In the genomic region with DNA sequence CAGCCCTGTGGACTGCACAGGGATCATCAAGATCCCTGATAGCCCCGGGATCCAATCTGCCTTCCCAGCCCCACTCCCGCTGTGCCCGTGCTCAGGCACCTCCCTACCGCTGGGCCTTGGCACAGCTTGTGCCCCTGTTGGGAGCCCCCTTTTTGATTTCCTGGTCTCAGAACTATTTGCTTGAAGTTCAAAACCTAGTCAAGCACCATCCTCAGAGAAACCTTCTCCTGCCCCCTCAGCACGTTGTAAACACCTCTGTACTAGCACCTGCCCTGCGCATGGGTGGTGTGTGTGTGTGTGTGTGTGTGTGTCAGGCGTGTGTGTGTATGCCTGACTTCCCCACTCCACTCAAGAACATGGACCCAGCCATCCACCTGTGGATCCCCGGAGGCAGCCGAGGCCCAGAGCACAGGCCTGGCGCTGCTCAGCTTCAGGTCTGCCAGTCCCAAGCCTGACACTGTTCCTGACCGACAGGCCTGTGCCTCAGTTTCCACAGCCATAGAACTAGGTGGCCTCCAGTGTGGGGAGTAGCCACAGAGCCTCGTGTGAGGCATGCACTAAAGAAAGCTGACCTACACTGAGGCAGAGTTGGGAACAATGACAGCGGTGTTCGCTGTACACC, we compare ENCODE assay signal across 1 cellular context.
TF ChIP-seq lines count a peak whose summit lies in the region.

No MANE protein-coding gene starts in this region.

TF ChIP-seq in HepG2, 621 proteins besides CTCF, POLR2A, EP300 and RAD21 (continued from another document):
- TF ChIP-seq HNF4A (CRISPR knock-in tag; IDR thresholded peaks at IDR 0.05) (no peak), KAT2B (IDR thresholded peaks at IDR 0.05; ENCODE audit: borderline replicate concordance, low read depth, low read length) (no peak), ZNF441 (CRISPR knock-in tag; IDR thresholded peaks at IDR 0.05; ENCODE audit: borderline replicate concordance) (no peak), GABPB1 (CRISPR knock-in tag; IDR thresholded peaks at IDR 0.05) (peak; percentile 8; the same call in 1 of the 2 replicates), ZNF431 (CRISPR knock-in tag; IDR thresholded peaks at IDR 0.05; ENCODE audit: borderline replicate concordance, low read depth) (no peak), HMG20B (CRISPR knock-in tag; conservative IDR thresholded peaks at IDR 0.05) (no peak), ZNF20 (CRISPR knock-in tag; IDR thresholded peaks at IDR 0.05) (no peak), ZFP37 (CRISPR knock-in tag; IDR thresholded peaks at IDR 0.05; ENCODE audit: borderline replicate concordance) (no peak), MAF1 (CRISPR knock-in tag; IDR thresholded peaks at IDR 0.05; ENCODE audit: borderline replicate concordance) (no peak), ZBTB38 (CRISPR knock-in tag; IDR thresholded peaks at IDR 0.05) (peak; percentile 74; the same call in 1 of the 2 replicates), RBFOX2 (IDR thresholded peaks at IDR 0.05; ENCODE audit: low read depth, low read length) (peak; percentile 10), SMAD1 (CRISPR knock-in tag; IDR thresholded peaks at IDR 0.05; ENCODE audit: borderline replicate concordance, low read depth) (no peak), ZNF550 (CRISPR knock-in tag; IDR thresholded peaks at IDR 0.05; ENCODE audit: borderline replicate concordance) (no peak), ZNF891 (CRISPR knock-in tag; IDR thresholded peaks at IDR 0.05) (peak; percentile 14; the same call in 1 of the 2 replicates)
- TF ChIP-seq, protein P1, sequence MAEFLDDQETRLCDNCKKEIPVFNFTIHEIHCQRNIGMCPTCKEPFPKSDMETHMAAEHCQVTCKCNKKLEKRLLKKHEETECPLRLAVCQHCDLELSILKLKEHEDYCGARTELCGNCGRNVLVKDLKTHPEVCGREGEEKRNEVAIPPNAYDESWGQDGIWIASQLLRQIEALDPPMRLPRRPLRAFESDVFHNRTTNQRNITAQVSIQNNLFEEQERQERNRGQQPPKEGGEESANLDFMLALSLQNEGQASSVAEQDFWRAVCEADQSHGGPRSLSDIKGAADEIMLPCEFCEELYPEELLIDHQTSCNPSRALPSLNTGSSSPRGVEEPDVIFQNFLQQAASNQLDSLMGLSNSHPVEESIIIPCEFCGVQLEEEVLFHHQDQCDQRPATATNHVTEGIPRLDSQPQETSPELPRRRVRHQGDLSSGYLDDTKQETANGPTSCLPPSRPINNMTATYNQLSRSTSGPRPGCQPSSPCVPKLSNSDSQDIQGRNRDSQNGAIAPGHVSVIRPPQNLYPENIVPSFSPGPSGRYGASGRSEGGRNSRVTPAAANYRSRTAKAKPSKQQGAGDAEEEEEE (CRISPR knock-in tag; IDR thresholded peaks at IDR 0.05; ENCODE audit: borderline replicate concordance), result no peak
- TF ChIP-seq, protein P2, sequence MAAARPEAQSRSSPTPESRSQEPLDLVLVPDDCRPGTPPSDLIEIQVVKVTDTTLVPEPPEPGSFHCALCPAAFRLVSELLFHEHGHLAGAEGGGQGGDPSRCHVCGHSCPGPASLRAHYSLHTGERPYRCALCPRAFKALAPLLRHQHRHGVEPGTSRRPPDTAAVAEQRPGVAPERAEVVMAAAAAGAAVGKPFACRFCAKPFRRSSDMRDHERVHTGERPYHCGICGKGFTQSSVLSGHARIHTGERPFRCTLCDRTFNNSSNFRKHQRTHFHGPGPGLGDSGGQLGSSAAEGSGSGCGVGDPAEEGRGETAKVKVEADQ (CRISPR knock-in tag; IDR thresholded peaks at IDR 0.05; ENCODE audit: borderline replicate concordance), result no peak
- TF ChIP-seq, protein P3, sequence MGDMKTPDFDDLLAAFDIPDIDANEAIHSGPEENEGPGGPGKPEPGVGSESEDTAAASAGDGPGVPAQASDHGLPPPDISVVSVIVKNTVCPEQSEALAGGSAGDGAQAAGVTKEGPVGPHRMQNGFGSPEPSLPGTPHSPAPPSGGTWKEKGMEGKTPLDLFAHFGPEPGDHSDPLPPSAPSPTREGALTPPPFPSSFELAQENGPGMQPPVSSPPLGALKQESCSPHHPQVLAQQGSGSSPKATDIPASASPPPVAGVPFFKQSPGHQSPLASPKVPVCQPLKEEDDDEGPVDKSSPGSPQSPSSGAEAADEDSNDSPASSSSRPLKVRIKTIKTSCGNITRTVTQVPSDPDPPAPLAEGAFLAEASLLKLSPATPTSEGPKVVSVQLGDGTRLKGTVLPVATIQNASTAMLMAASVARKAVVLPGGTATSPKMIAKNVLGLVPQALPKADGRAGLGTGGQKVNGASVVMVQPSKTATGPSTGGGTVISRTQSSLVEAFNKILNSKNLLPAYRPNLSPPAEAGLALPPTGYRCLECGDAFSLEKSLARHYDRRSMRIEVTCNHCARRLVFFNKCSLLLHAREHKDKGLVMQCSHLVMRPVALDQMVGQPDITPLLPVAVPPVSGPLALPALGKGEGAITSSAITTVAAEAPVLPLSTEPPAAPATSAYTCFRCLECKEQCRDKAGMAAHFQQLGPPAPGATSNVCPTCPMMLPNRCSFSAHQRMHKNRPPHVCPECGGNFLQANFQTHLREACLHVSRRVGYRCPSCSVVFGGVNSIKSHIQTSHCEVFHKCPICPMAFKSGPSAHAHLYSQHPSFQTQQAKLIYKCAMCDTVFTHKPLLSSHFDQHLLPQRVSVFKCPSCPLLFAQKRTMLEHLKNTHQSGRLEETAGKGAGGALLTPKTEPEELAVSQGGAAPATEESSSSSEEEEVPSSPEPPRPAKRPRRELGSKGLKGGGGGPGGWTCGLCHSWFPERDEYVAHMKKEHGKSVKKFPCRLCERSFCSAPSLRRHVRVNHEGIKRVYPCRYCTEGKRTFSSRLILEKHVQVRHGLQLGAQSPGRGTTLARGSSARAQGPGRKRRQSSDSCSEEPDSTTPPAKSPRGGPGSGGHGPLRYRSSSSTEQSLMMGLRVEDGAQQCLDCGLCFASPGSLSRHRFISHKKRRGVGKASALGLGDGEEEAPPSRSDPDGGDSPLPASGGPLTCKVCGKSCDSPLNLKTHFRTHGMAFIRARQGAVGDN (CRISPR knock-in tag; IDR thresholded peaks at IDR 0.05), result peak; percentile 82
- TF ChIP-seq, protein P4, sequence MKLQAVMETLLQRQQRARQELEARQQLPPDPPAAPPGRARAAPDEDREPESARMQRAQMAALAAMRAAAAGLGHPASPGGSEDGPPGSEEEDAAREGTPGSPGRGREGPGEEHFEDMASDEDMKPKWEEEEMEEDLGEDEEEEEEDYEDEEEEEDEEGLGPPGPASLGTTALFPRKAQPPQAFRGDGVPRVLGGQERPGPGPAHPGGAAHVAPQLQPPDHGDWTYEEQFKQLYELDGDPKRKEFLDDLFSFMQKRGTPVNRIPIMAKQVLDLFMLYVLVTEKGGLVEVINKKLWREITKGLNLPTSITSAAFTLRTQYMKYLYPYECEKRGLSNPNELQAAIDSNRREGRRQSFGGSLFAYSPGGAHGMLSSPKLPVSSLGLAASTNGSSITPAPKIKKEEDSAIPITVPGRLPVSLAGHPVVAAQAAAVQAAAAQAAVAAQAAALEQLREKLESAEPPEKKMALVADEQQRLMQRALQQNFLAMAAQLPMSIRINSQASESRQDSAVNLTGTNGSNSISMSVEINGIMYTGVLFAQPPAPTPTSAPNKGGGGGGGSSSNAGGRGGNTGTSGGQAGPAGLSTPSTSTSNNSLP (IDR thresholded peaks at IDR 0.05; ENCODE audit: low read depth, low read length), result no peak
